Comparison of ENCODE assay signal across 25 cellular contexts in the genomic region with DNA sequence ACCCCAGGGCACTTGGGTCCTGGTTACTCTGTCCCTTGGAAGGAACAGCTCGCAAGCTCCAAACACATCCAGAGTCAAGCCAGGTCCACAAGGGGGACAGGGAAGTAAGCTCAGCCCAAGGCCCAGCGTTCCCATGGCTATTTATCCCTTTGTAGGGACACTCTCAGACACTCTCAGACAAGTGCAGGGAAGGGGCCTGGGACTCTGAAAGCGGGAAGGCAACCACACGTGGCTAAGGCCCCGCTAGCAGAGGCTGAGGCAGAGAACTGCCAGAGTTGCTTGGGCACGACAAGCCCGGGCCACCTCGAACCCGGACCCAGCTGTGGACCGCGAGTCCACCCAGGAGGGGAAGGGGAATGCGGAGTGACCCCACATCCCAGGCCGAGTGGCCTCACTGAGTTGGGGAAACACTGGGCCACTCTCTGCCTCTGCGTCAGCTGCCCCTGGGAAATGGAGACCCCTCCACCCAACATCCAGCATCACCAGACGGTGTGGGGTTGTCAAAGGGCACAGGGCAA. TPM values are rescaled to one million over a fixed set of nuclear protein-coding genes. Genes with fewer than 3 reads are reported as not detected.
"Had no signal": no experiment of that assay in that cellular context is flagged by ENCODE, and none has a peak within 500 bp of the region (broad histone marks: within the 10 kb centered on the region; RNA-seq: fewer than 3 reads in every experiment).

No MANE protein-coding gene starts in this region.

- H3K27ac ChIP-seq: left lung, lower lobe of right lung, neutrophil, ovary, right atrium auricular region, right lobe of liver, tibial nerve, uterus had no signal

- H3K9me3 ChIP-seq: left lung, lower lobe of right lung, neutrophil, ovary, right atrium auricular region, right lobe of liver, tibial nerve, uterus had no signal

- H3K4me3 ChIP-seq: left lung, lower lobe of right lung, ovary, right atrium auricular region, right lobe of liver, smooth muscle cell, tibial nerve, uterus had no signal

- DNase-seq: hippocampal formation; kidney glomerular epithelial cell; left colon; left lung; lower lobe of right lung; mammary epithelial cell; mesenchymal stem cell; naive thymus-derived CD8-positive, alpha-beta T cell; occipital lobe; ovary; right lobe of liver; stimulated activated CD4-positive, alpha-beta T cell treated with anti-CD3 and anti-CD28 coated beads, Interleukin-1b, Interleukin-23, amount 100 ng/mL, for 48 hours; stimulated activated CD4-positive, alpha-beta T cell treated with anti-CD3 and anti-CD28 coated beads, Interleukin-2, amount 100 ng/mL, for 48 hours; stimulated activated CD4-positive, alpha-beta T cell treated with anti-CD3 and anti-CD28 coated beads, Interleukin-4, amount 100 ng/mL, for 4 hours; stimulated activated CD8-positive, alpha-beta memory T cell treated with anti-CD3 and anti-CD28 coated beads, Interleukin-4, amount 100 ng/mL, for 48 hours; stimulated activated naive CD4-positive, alpha-beta T cell treated with Interleukin-2 at 50 U/mL for 16 hours; stimulated activated naive CD8-positive, alpha-beta T cell treated with anti-CD3 and anti-CD28 coated beads, Interleukin-15, amount 100 ng/mL, for 72 hours; uterus had no signal

- ATAC-seq: left colon; left lung; lower lobe of right lung; naive thymus-derived CD8-positive, alpha-beta T cell; right lobe of liver; stimulated activated memory B cell treated with anti-CD40 and anti-IgM and Interleukin-4, amounts not matched to agents 10 μg/mL and 1 μg/mL and 100 μg/mL, for 72 hours; stimulated activated naive CD8-positive, alpha-beta T cell treated with anti-CD3 and anti-CD28 coated beads, Interleukin-15, amount 100 ng/mL, for 72 hours had no signal

- H3K4me2 ChIP-seq: smooth muscle cell had no signal

- H3K4me1 ChIP-seq: left lung, lower lobe of right lung, right lobe of liver, tibial nerve, uterus had no signal

- H3K27me3 ChIP-seq: right atrium auricular region, right lobe of liver had no signal

- H3K36me3 ChIP-seq: left lung, lower lobe of right lung, neutrophil, ovary, right atrium auricular region, right lobe of liver, tibial nerve, uterus had no signal

RNA-seq across cellular contexts. Expression of gene NPTX1, which starts 10.2 kb away (rescaled TPM):
- total RNA-seq: naive thymus-derived CD8-positive, alpha-beta T cell; progenitor cell of endocrine pancreas; renal cortical epithelial cell; right atrium auricular region had no signal
